ENCODE assay signal across 23 cellular contexts in genomic region chr13:99298056-99298455, GRCh38. TPM values are rescaled to one million over a fixed set of nuclear protein-coding genes. Genes with fewer than 3 reads are reported as not detected.
DNase-seq lines count a peak whose midpoint lies in the region; ATAC-seq, FAIRE-seq and TF ChIP-seq lines count a peak whose summit lies in the region.
"Had no signal": no experiment of that assay in that cellular context is flagged by ENCODE, and none has a peak within 500 bp of the region (broad histone marks: within the 10 kb centered on the region; RNA-seq: fewer than 3 reads in every experiment).

No MANE protein-coding gene starts in this region.

- no peaks in the 10 kb centered on the region for H3K27me3 Mint-ChIP-seq in activated CD4-positive, alpha-beta T cell treated with anti-CD3 and anti-CD28 coated beads for 36 hours
- no peaks in the 10 kb centered on the region for H3K27me3 Mint-ChIP-seq in activated CD4-positive, alpha-beta memory T cell treated with anti-CD3 and anti-CD28 coated beads, Interleukin-2, amount 10 ng/mL, durations not matched to agents 7 days and 5 days
- no peaks in the 10 kb centered on the region for H3K27me3 Mint-ChIP-seq in memory B cell
- H3K27me3 Mint-ChIP-seq: type B pancreatic cell had no signal

- H3K36me3 Mint-ChIP-seq in activated CD4-positive, alpha-beta T cell treated with anti-CD3 and anti-CD28 coated beads for 36 hours (ENCODE audit: low read depth) = peaks cover 72% of the 10 kb centered on the region
- H3K36me3 Mint-ChIP-seq in activated CD4-positive, alpha-beta memory T cell treated with anti-CD3 and anti-CD28 coated beads, Interleukin-2, amount 10 ng/mL, durations not matched to agents 7 days and 5 days (ENCODE audit: low read depth) = peaks cover 46% of the 10 kb centered on the region
- H3K36me3 Mint-ChIP-seq in memory B cell = peaks cover 33% of the 10 kb centered on the region

- H3K4me3 ChIP-seq in MG63 = no peak overlapping the region
- H3K4me3 ChIP-seq: breast epithelium, esophagus muscularis mucosa, left lung, mucosa of descending colon had no signal

- CTCF ChIA-PET in activated CD4-positive, alpha-beta T cell treated with anti-CD3 and anti-CD28 coated beads for 36 hours (lab: Charles Lee) = interaction anchor here (0.6 to 4.6 kb wide), 17 partner anchors 9 to 143 kb away, joined by 3 to 65 read pairs (median 6); partner anchors contain the start of gene GPR183
- CTCF ChIA-PET in activated CD4-positive, alpha-beta memory T cell treated with anti-CD3 and anti-CD28 coated beads, Interleukin-2, amount 10 ng/mL, durations not matched to agents 7 days and 5 days (lab: Charles Lee) = interaction anchor here (0.6 to 5.3 kb wide), 9 partner anchors 9 to 138 kb away, joined by 3 to 39 read pairs (median 3); partner anchors contain the start of gene GPR183

- H3K27me3 ChIP-seq in MG63 = no peaks in the 10 kb centered on the region
- H3K27me3 ChIP-seq: breast epithelium, esophagus muscularis mucosa, left lung had no signal

- intact Hi-C loops in activated CD4-positive, alpha-beta T cell treated with anti-CD3 and anti-CD28 coated beads for 36 hours (cut with DNase I, micrococcal nuclease) = loop anchor here in 1 of 2 experiments (5.0 kb wide), 2 partner anchors 204 to 726 kb away; partner anchors contain the start of gene TM9SF2

- no peak for TF ChIP-seq POLR2A in GM12891 (IDR thresholded peaks at IDR 0.05; ENCODE audit: low read depth, low read length)

- H3K9me3 Mint-ChIP-seq in activated CD4-positive, alpha-beta T cell treated with anti-CD3 and anti-CD28 coated beads for 36 hours (ENCODE audit: low read depth) = no peaks in the 10 kb centered on the region
- H3K9me3 Mint-ChIP-seq in activated CD4-positive, alpha-beta memory T cell treated with anti-CD3 and anti-CD28 coated beads, Interleukin-2, amount 10 ng/mL, durations not matched to agents 7 days and 5 days = no peaks in the 10 kb centered on the region
- H3K9me3 Mint-ChIP-seq in memory B cell = no peaks in the 10 kb centered on the region
- H3K9me3 Mint-ChIP-seq: type B pancreatic cell had no signal

- H3K4me3 Mint-ChIP-seq in activated CD4-positive, alpha-beta T cell treated with anti-CD3 and anti-CD28 coated beads for 36 hours = peak overlapping the region; percentile 58
- peak overlapping the region; percentile 57 for H3K4me3 Mint-ChIP-seq in activated CD4-positive, alpha-beta memory T cell treated with anti-CD3 and anti-CD28 coated beads, Interleukin-2, amount 10 ng/mL, durations not matched to agents 7 days and 5 days
- H3K4me3 Mint-ChIP-seq in memory B cell = peak overlapping the region; percentile 67
- H3K4me3 Mint-ChIP-seq: type B pancreatic cell had no signal

- peaks cover 87% of the 10 kb centered on the region for H3K4me1 Mint-ChIP-seq in activated CD4-positive, alpha-beta T cell treated with anti-CD3 and anti-CD28 coated beads for 36 hours
- H3K4me1 Mint-ChIP-seq in activated CD4-positive, alpha-beta memory T cell treated with anti-CD3 and anti-CD28 coated beads, Interleukin-2, amount 10 ng/mL, durations not matched to agents 7 days and 5 days = peaks cover 86% of the 10 kb centered on the region
- peaks cover 52% of the 10 kb centered on the region for H3K4me1 Mint-ChIP-seq in memory B cell

- DNase-seq in activated CD4-positive, alpha-beta T cell treated with anti-CD3 and anti-CD28 coated beads for 36 hours = no peak
- no peak for DNase-seq in activated CD4-positive, alpha-beta T cell treated with anti-CD3 and anti-CD28 coated beads for 48 hours
- no peak for DNase-seq in GM12891 (ENCODE audit: insufficient read length, low spot score)
- no peak for DNase-seq in activated CD4-positive, alpha-beta memory T cell treated with anti-CD3 and anti-CD28 coated beads, Interleukin-2, amount 10 ng/mL, durations not matched to agents 7 days and 5 days
- no peak for DNase-seq in memory B cell (ENCODE audit: low spot score in 2 of 2)
- no peak for DNase-seq in MG63
- no peak for DNase-seq in 8988T
- DNase-seq in SHP77 (lab: John Stamatoyannopoulos, UW) = no peak
- DNase-seq: C1 segment of cervical spinal cord; HCEC 1CT; left lung; mucosa of descending colon; MV-4-11; NCI-H2029 treated with DMSO at 0.1 percent for 48 hours; NCI-H510A; nucleus accumbens; retina; RPMI8226; stimulated activated naive CD4-positive, alpha-beta T cell treated with Interleukin-2 at 50 U/mL for 16 hours had no signal

- no peaks in the 10 kb centered on the region for H3K36me3 ChIP-seq in MG63
- H3K36me3 ChIP-seq: breast epithelium had no signal

- ATAC-seq in activated CD4-positive, alpha-beta T cell treated with anti-CD3 and anti-CD28 coated beads for 36 hours = no peak
- ATAC-seq in memory B cell (ENCODE audit: low read depth) = no peak
- ATAC-seq: left lung, mucosa of descending colon had no signal

- POLR2A ChIA-PET in activated CD4-positive, alpha-beta T cell treated with anti-CD3 and anti-CD28 coated beads for 36 hours (lab: Charles Lee) = interaction anchor here (0.6 to 2.8 kb wide), 9 partner anchors 9 to 204 kb away, joined by 3 to 19 read pairs (median 4); partner anchors contain the start of genes GPR183 and UBAC2
- POLR2A ChIA-PET in activated CD4-positive, alpha-beta memory T cell treated with anti-CD3 and anti-CD28 coated beads, Interleukin-2, amount 10 ng/mL, durations not matched to agents 7 days and 5 days (lab: Charles Lee) = interaction anchor here (0.7 to 14.1 kb wide), 13 partner anchors 9 to 139 kb away, joined by 3 to 393 read pairs (median 7); partner anchors contain the start of genes GPR18 and GPR183

- H3K9me3 ChIP-seq in MG63 = no peaks in the 10 kb centered on the region
- H3K9me3 ChIP-seq: breast epithelium, esophagus muscularis mucosa, left lung, mucosa of descending colon had no signal

- H3K27ac Mint-ChIP-seq in activated CD4-positive, alpha-beta T cell treated with anti-CD3 and anti-CD28 coated beads for 36 hours = peak overlapping the region; percentile 96
- H3K27ac Mint-ChIP-seq in activated CD4-positive, alpha-beta memory T cell treated with anti-CD3 and anti-CD28 coated beads, Interleukin-2, amount 10 ng/mL, durations not matched to agents 7 days and 5 days = peak overlapping the region; percentile 94
- peak overlapping the region; percentile 71 for H3K27ac Mint-ChIP-seq in memory B cell
- H3K27ac Mint-ChIP-seq: type B pancreatic cell had no signal

- FAIRE-seq in GM12891 (lab: Jason Lieb, UNC) = peak; percentile 28
- FAIRE-seq: A204.1 had no signal

TF ChIP-seq in GM12891, 5 proteins besides CTCF, POLR2A, EP300 and RAD21:
- TF ChIP-seq SPI1 (IDR thresholded peaks at IDR 0.05; ENCODE audit: low read depth, low read length) = no peak

RNA-seq across cellular contexts. Expression of gene GPR183, which starts 9.1 kb away (rescaled TPM):
- 10 to 100 TPM; 50.3 to 51.9 TPM for total RNA-seq in activated CD4-positive, alpha-beta T cell treated with anti-CD3 and anti-CD28 coated beads for 36 hours
- 61.8 TPM for polyA plus RNA-seq in GM12891 (2012; ENCODE audit: low read depth, missing spikeins)
- 10 to 100 TPM; 43.7 to 46.2 TPM for total RNA-seq in activated CD4-positive, alpha-beta memory T cell treated with anti-CD3 and anti-CD28 coated beads, Interleukin-2, amount 10 ng/mL, durations not matched to agents 7 days and 5 days
- total RNA-seq in MG63 (2014; rRNA removed; shearing (Covaris generic); ENCODE audit: low replicate concordance) = not detected in 2 replicates

RNA-seq across cellular contexts. Expression of gene GPR18, which starts 39.9 kb away (rescaled TPM):
- 1 to 10 TPM; 6.0 to 9.5 TPM for total RNA-seq in activated CD4-positive, alpha-beta T cell treated with anti-CD3 and anti-CD28 coated beads for 36 hours
- polyA plus RNA-seq in GM12891 (2012; ENCODE audit: low read depth, missing spikeins) = 2.3 TPM
- total RNA-seq in activated CD4-positive, alpha-beta memory T cell treated with anti-CD3 and anti-CD28 coated beads, Interleukin-2, amount 10 ng/mL, durations not matched to agents 7 days and 5 days = 10 to 100 TPM; 10.3 to 10.4 TPM
- not detected in 2 replicates for total RNA-seq in MG63 (2014; rRNA removed; shearing (Covaris generic); ENCODE audit: low replicate concordance)
- total RNA-seq: esophagus muscularis mucosa had no signal

Comparison
In these comparisons a context has a peak if more than half of its experiments do, and no peak if none do; other contexts are left out.
1. RNA of gene GPR183, which starts 9.1 kb away (total RNA-seq): 50.3 to 51.9 TPM in activated CD4-positive, alpha-beta T cell treated with anti-CD3 and anti-CD28 coated beads for 36 hours and 43.7 to 46.2 TPM in activated CD4-positive, alpha-beta memory T cell treated with anti-CD3 and anti-CD28 coated beads, Interleukin-2, amount 10 ng/mL, durations not matched to agents 7 days and 5 days; not detected in MG63; every median in the first group is over 10 times any median in the second.
2. Peak in every context shown above with its lines, with median percentiles within 50 percentile points of each other: H3K27ac Mint-ChIP-seq and H3K4me3 Mint-ChIP-seq.